ENCODE assay signal across 22 cellular contexts in genomic region chr5:136689563-136689962, GRCh38.
DNase-seq lines count a peak whose midpoint lies in the region; ATAC-seq, FAIRE-seq and TF ChIP-seq lines count a peak whose summit lies in the region.
"Had no signal": no experiment of that assay in that cellular context is flagged by ENCODE, and none has a peak within 500 bp of the region (broad histone marks: within the 10 kb centered on the region; RNA-seq: fewer than 3 reads in every experiment).

No MANE protein-coding gene starts in this region.

- intact Hi-C loops in K562 (cut with micrococcal nuclease), result loop anchor here (5.0 kb wide), 1 partner anchor 317 kb away; no protein-coding TSS in a partner anchor
- intact Hi-C loops in kidney (cut with DNase I), result no loop called here
- intact Hi-C loops in right cardiac atrium (cut with DNase I), result loop anchor here in 1 of 4 donors (10.0 kb wide), 1 partner anchor 315 kb away; no protein-coding TSS in a partner anchor
- intact Hi-C loops in lower leg skin (cut with DNase I; ENCODE audit: low total_unique reads), result no loop called here

- 0% methylated on average over 2 of the region's 2 CpGs for WGBS in K562 (ENCODE audit: insufficient coverage, low coverage, missing lambda C conversion rate)
- 36% methylated on average over 2 of the region's 2 CpGs for WGBS in right cardiac atrium
- WGBS in lower leg skin, 2 donors, result 34 to 97% methylated on average over 2 of the region's 2 CpGs

- DNase-seq in NCI-H2227 (lab: John Stamatoyannopoulos, UW; ENCODE audit: unreplicated experiment), result peak; percentile 4
- no peak for DNase-seq in NCI-H2227 treated with DMSO at 0.1 percent for 48 hours (lab: John Stamatoyannopoulos, UW)
- DNase-seq in K562 (ENCODE audit: extremely low read depth in 1 of 4, low spot score in 3 of 4), result no peak
- DNase-seq in kidney, result no peak
- no peak for DNase-seq in right cardiac atrium
- DNase-seq in lower leg skin (ENCODE audit: low spot score in 2 of 2), result no peak
- DNase-seq: 8988T; ACHN; BE2C; C1 segment of cervical spinal cord; CD4-positive, alpha-beta memory T cell; CD4-positive, CD25-positive, alpha-beta regulatory T cell; CD8-positive, alpha-beta memory T cell; COR-L47; DMS 273 treated with DMSO at 0.1 percent for 48 hours; DMS79 treated with DMSO at 0.1 percent for 48 hours; GF-D8 had no signal

- H3K27me3 ChIP-seq in K562 (ENCODE audit: control insufficient read depth in 2 of 2, insufficient read depth in 2 of 2, low read length in 2 of 2) (no peaks in the 10 kb centered on the region), right cardiac atrium (ENCODE audit: control insufficient read depth, insufficient read depth) (no peaks in the 10 kb centered on the region)
- H3K27me3 ChIP-seq: BE2C, BLaER1 had no signal

- POLR2A ChIA-PET in K562 (lab: Yijun Ruan, JAX), result no interaction called here

- no peaks in the 10 kb centered on the region for H3K36me3 ChIP-seq in K562 (ENCODE audit: control insufficient read depth, insufficient read depth, low read length)
- no peaks in the 10 kb centered on the region for H3K36me3 ChIP-seq in kidney (ENCODE audit: control insufficient read depth in 1 of 2, insufficient read depth in 2 of 2, low read length in 2 of 2)
- H3K36me3 ChIP-seq: BE2C, BLaER1 had no signal

- no peaks in the 10 kb centered on the region for H3K9me1 ChIP-seq in K562 (ENCODE audit: control insufficient read depth, insufficient read depth, low read length)

- H4K20me1 ChIP-seq in K562 (replicated peaks; ENCODE audit: control insufficient read depth, insufficient read depth, low read length), result no peaks in the 10 kb centered on the region
- H4K20me1 ChIP-seq: BLaER1 had no signal

- no peak overlapping the region for H3K4me2 ChIP-seq in K562 (ENCODE audit: insufficient read depth, low read length)
- H3K4me2 ChIP-seq: BLaER1 had no signal

- no TSS peak for BruUV-seq in K562 (replicated peaks; lab: Mats Ljungman, UMichigan)

- TF ChIP-seq RAD21 in K562 (CRISPR knock-in tag; conservative IDR thresholded peaks at IDR 0.05 in 1 of 2, IDR thresholded peaks at IDR 0.05 in 1 of 2), result no peak

- H3K9ac ChIP-seq in K562 (ENCODE audit: insufficient read depth in 1 of 2, low read depth in 2 of 2, low read length in 2 of 2) (no peak overlapping the region), kidney (ENCODE audit: low read length in 2 of 2) (no peak overlapping the region)
- H3K9ac ChIP-seq: BLaER1 had no signal

- ATAC-seq in K562, result no peak
- ATAC-seq in right cardiac atrium, result no peak

- H3K79me2 ChIP-seq in K562 (ENCODE audit: control insufficient read depth, insufficient read depth, low read length), result no peaks in the 10 kb centered on the region

- H3K9me3 ChIP-seq in K562 (replicated peaks; ENCODE audit: control insufficient read depth, insufficient read depth, low read depth, low read length) (no peaks in the 10 kb centered on the region), kidney (ENCODE audit: control insufficient read depth in 1 of 2, low read length in 2 of 2) (peaks cover 0 to 3% of the 10 kb centered on the region in 2 donors), right cardiac atrium (ENCODE audit: control insufficient read depth, low read length) (no peaks in the 10 kb centered on the region)
- H3K9me3 ChIP-seq: BE2C had no signal

- FAIRE-seq in K562 (lab: Jason Lieb, UNC) (no peak), kidney (lab: Jason Lieb, UNC) (peak; percentile 6)
- FAIRE-seq: A204.1, G401.6, GM12891, GM19239 had no signal

- H2AFZ ChIP-seq in K562 (ENCODE audit: low read depth, low read length), result no peak overlapping the region

- TF ChIP-seq POLR2A in K562 (conservative IDR thresholded peaks at IDR 0.05), result no peak
- TF ChIP-seq POLR2A in lower leg skin (IDR thresholded peaks at IDR 0.05), result no peak

- TF ChIP-seq EP300 in K562 (IDR thresholded peaks at IDR 0.05; ENCODE audit: low read length), result no peak

- H3K27ac ChIP-seq in K562 (ENCODE audit: extremely low read depth, low read depth, low read length), result no peak overlapping the region
- no peak overlapping the region for H3K27ac ChIP-seq in kidney (ENCODE audit: low read depth in 2 of 2, low read length in 2 of 2)
- no peak overlapping the region for H3K27ac ChIP-seq in right cardiac atrium (ENCODE audit: low read length)
- H3K27ac ChIP-seq: BLaER1 had no signal

- TF ChIP-seq CTCF in K562 (IDR thresholded peaks at IDR 0.05 in 2 of 3, conservative IDR thresholded peaks at IDR 0.05 in 1 of 3; ENCODE audit: insufficient read depth in 2 of 3, low read depth in 1 of 3, low read length in 3 of 3) (no peak), kidney (IDR thresholded peaks at IDR 0.05; ENCODE audit: borderline replicate concordance, extremely low read depth, insufficient read depth) (no peak), lower leg skin (IDR thresholded peaks at IDR 0.05) (no peak)

- in situ Hi-C loops in K562 (cut with MboI), result no loop called here

- CTCF ChIA-PET in K562 (lab: Yijun Ruan, JAX; ENCODE audit: low intra/inter-chr PET ratio), result no interaction called here

- no peaks in the 10 kb centered on the region for H3K4me1 ChIP-seq in K562 (replicated peaks in 1 of 2; ENCODE audit: control insufficient read depth in 2 of 2, insufficient read depth in 2 of 2, low read length in 2 of 2)
- H3K4me1 ChIP-seq in kidney (ENCODE audit: control insufficient read depth in 1 of 2, insufficient read depth in 1 of 2, low read depth in 1 of 2, low read length in 2 of 2), result no peaks in the 10 kb centered on the region
- H3K4me1 ChIP-seq in right cardiac atrium (ENCODE audit: control insufficient read depth, insufficient read depth, low read length), result no peaks in the 10 kb centered on the region
- H3K4me1 ChIP-seq: BE2C, BLaER1 had no signal

- H3K4me3 ChIP-seq in K562 (no peak overlapping the region), kidney (ENCODE audit: low read length in 2 of 2) (no peak overlapping the region), right cardiac atrium (ENCODE audit: low read length) (no peak overlapping the region), lower leg skin (ENCODE audit: low read depth, poor library complexity, severe bottlenecking) (no peak overlapping the region)
- H3K4me3 ChIP-seq: BLaER1 had no signal

TF ChIP-seq in K562, 482 proteins besides CTCF, POLR2A, EP300 and RAD21 (continues in another document):
- TF ChIP-seq ZNF146 (CRISPR knock-in tag; IDR thresholded peaks at IDR 0.05; ENCODE audit: unreplicated experiment), result no peak
- no peak for TF ChIP-seq HDAC2 (IDR thresholded peaks at IDR 0.05)
- TF ChIP-seq, protein P1, sequence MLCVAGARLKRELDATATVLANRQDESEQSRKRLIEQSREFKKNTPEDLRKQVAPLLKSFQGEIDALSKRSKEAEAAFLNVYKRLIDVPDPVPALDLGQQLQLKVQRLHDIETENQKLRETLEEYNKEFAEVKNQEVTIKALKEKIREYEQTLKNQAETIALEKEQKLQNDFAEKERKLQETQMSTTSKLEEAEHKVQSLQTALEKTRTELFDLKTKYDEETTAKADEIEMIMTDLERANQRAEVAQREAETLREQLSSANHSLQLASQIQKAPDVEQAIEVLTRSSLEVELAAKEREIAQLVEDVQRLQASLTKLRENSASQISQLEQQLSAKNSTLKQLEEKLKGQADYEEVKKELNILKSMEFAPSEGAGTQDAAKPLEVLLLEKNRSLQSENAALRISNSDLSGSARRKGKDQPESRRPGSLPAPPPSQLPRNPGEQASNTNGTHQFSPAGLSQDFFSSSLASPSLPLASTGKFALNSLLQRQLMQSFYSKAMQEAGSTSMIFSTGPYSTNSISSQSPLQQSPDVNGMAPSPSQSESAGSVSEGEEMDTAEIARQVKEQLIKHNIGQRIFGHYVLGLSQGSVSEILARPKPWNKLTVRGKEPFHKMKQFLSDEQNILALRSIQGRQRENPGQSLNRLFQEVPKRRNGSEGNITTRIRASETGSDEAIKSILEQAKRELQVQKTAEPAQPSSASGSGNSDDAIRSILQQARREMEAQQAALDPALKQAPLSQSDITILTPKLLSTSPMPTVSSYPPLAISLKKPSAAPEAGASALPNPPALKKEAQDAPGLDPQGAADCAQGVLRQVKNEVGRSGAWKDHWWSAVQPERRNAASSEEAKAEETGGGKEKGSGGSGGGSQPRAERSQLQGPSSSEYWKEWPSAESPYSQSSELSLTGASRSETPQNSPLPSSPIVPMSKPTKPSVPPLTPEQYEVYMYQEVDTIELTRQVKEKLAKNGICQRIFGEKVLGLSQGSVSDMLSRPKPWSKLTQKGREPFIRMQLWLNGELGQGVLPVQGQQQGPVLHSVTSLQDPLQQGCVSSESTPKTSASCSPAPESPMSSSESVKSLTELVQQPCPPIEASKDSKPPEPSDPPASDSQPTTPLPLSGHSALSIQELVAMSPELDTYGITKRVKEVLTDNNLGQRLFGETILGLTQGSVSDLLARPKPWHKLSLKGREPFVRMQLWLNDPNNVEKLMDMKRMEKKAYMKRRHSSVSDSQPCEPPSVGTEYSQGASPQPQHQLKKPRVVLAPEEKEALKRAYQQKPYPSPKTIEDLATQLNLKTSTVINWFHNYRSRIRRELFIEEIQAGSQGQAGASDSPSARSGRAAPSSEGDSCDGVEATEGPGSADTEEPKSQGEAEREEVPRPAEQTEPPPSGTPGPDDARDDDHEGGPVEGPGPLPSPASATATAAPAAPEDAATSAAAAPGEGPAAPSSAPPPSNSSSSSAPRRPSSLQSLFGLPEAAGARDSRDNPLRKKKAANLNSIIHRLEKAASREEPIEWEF (CRISPR knock-in tag; IDR thresholded peaks at IDR 0.05), result no peak
- TF ChIP-seq SUPT5H (IDR thresholded peaks at IDR 0.05), result no peak
